8 cellular contexts compared by ENCODE assay signal in genomic region chr4:75723802-75724065, GRCh38. TPM values are rescaled to one million over a fixed set of nuclear protein-coding genes. Genes with fewer than 3 reads are reported as not detected.
DNase-seq lines count a peak whose midpoint lies in the region; ATAC-seq and TF ChIP-seq lines count a peak whose summit lies in the region.

No MANE protein-coding gene starts in this region.

- WGBS in right lobe of liver (ENCODE audit: insufficient coverage, low coverage, low lambda C conversion rate, missing lambda C conversion rate) = 0% methylated on average over 3 of the region's 3 CpGs
- 0% methylated on average over 3 of the region's 3 CpGs for WGBS in thyroid gland, 2 donors

- no peak for TF ChIP-seq CTCF in right lobe of liver (IDR thresholded peaks at IDR 0.05)
- TF ChIP-seq CTCF in thyroid gland (IDR thresholded peaks at IDR 0.05) = no peak

- in situ Hi-C loops in ACHN (cut with HindIII; ENCODE audit: low pct_ligation_motif_present, low pct_unique_long_range_greater_than_20kb, low sequenced_read_pairs) = no loop called here

- H3K9me3 ChIP-seq in right lobe of liver (no peaks in the 10 kb centered on the region), thyroid gland (no peaks in the 10 kb centered on the region)

- H3K4me1 Mint-ChIP-seq in activated T-cell treated with anti-CD3 and anti-CD28 coated beads, Interleukin-2, amount 50 U/mL, for 4 hours (ENCODE audit: low read depth) = peaks cover 51% of the 10 kb centered on the region

- H3K4me3 ChIP-seq in right lobe of liver = peak overlapping the region; percentile 72 to 90 (median 89)
- peak overlapping the region in 2 of 3 donors; percentile 23 to 62 for H3K4me3 ChIP-seq in thyroid gland (replicated peaks in 1 of 3)

- peaks cover 0 to 35% (median 12%) of the 10 kb centered on the region in 4 donors for H3K4me1 ChIP-seq in right lobe of liver
- H3K4me1 ChIP-seq in thyroid gland = peaks cover 23 to 30% of the 10 kb centered on the region in 2 donors

- H3K27ac ChIP-seq in right lobe of liver = peak overlapping the region; percentile 81 to 98 (median 95)
- peak overlapping the region; percentile 48 to 98 (median 96) for H3K27ac ChIP-seq in thyroid gland

- no peak for ATAC-seq in activated T-cell treated with anti-CD3 and anti-CD28 coated beads, Interleukin-2, amount 50 U/mL, for 4 hours
- ATAC-seq in right lobe of liver = no peak
- ATAC-seq in GM21526 (IDR thresholded peaks at IDR 0.05; ENCODE audit: low FRiP score, unreplicated experiment) = no peak

- H3K27me3 Mint-ChIP-seq in activated T-cell treated with anti-CD3 and anti-CD28 coated beads, Interleukin-2, amount 50 U/mL, for 4 hours (ENCODE audit: low read depth) = no peaks in the 10 kb centered on the region

- DNase-seq in activated T-cell treated with anti-CD3 and anti-CD28 coated beads, Interleukin-2, amount 50 U/mL, for 4 hours = no peak
- DNase-seq in activated T-cell treated with anti-CD3 and anti-CD28 coated beads, Interleukin-2, amount 50 U/mL, for 48 hours = no peak
- DNase-seq in astrocyte of the hippocampus (ENCODE audit: low read depth, low spot score) = peak; percentile 48
- no peak for DNase-seq in right lobe of liver
- no peak for DNase-seq in thyroid gland
- no peak for DNase-seq in ACHN
- DNase-seq in SKM-1 treated with dmso at 0.1 percent for 144 hours (lab: John Stamatoyannopoulos, UW; ENCODE audit: unreplicated experiment) = no peak

- H3K27me3 ChIP-seq in right lobe of liver = no peaks in the 10 kb centered on the region
- H3K27me3 ChIP-seq in thyroid gland = no peaks in the 10 kb centered on the region

- intact Hi-C loops in right lobe of liver (cut with DNase I) = no loop called here
- intact Hi-C loops in thyroid gland (cut with DNase I) = loop anchor here (5.0 kb wide), 1 partner anchor 51 kb away; the partner anchor contains the start of gene G3BP2

- TF ChIP-seq POLR2A in right lobe of liver (IDR thresholded peaks at IDR 0.05) (no peak), thyroid gland (IDR thresholded peaks at IDR 0.05) (no peak)

- H3K9me3 Mint-ChIP-seq in activated T-cell treated with anti-CD3 and anti-CD28 coated beads, Interleukin-2, amount 50 U/mL, for 4 hours = no peaks in the 10 kb centered on the region

- H3K36me3 Mint-ChIP-seq in activated T-cell treated with anti-CD3 and anti-CD28 coated beads, Interleukin-2, amount 50 U/mL, for 4 hours (ENCODE audit: insufficient read depth) = peaks cover 3% of the 10 kb centered on the region

- H3K36me3 ChIP-seq in right lobe of liver = peaks cover 0 to 4% (median 0%) of the 10 kb centered on the region in 4 donors
- no peaks in the 10 kb centered on the region for H3K36me3 ChIP-seq in thyroid gland

- peak overlapping the region; percentile 100 for H3K4me3 Mint-ChIP-seq in activated T-cell treated with anti-CD3 and anti-CD28 coated beads, Interleukin-2, amount 50 U/mL, for 4 hours

RNA-seq across cellular contexts. Expression of gene USO1, which starts 0.6 kb away (rescaled TPM):
- total RNA-seq in activated T-cell treated with anti-CD3 and anti-CD28 coated beads, Interleukin-2, amount 50 U/mL, for 4 hours = 10 to 100 TPM; 28.1 to 31.6 (median 30.1) TPM
- total RNA-seq in right lobe of liver (10 to 100 TPM; 43.7 to 64.0 (median 49.4) TPM), thyroid gland (100 to 1,000 TPM in 2 of 4 donors, 10 to 100 TPM in 2; 97.2 to 102 (median 100) TPM)

RNA-seq across cellular contexts. Expression of gene G3BP2, which starts 50.5 kb away (rescaled TPM):
- 100 to 1,000 TPM; 177 to 196 (median 189) TPM for total RNA-seq in activated T-cell treated with anti-CD3 and anti-CD28 coated beads, Interleukin-2, amount 50 U/mL, for 4 hours
- total RNA-seq in right lobe of liver (10 to 100 TPM; 47.6 to 68.9 (median 64.5) TPM), thyroid gland (100 to 1,000 TPM; 117 to 179 (median 139) TPM)
